In the genomic region with DNA sequence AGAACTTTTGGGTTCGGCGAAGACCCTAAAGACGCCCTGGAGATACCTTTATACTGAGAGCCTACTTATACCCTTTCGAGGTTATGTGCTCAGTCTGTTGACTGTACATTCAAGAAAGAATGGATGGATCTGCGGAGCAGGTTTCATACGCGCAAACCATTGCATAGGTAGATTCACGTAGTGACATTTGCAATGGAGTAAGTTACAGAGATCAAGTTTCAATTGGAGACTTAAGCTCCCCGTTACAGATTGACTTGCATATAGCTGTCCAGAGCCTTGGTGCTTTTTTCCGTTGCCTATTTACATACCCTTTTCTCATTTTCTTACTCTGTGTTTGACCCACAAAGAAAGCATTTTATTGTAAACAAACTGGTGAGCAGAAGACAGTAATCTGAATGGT, we compare ENCODE assay signal across 8 cellular contexts. TPM values are rescaled to one million over a fixed set of nuclear protein-coding genes. Genes with fewer than 3 reads are reported as not detected.
A peak's percentile ranks its signal among the peaks of the same experiment; 100 is the strongest.
DNase-seq lines count a peak whose midpoint lies in the region; ATAC-seq, FAIRE-seq and TF ChIP-seq lines count a peak whose summit lies in the region.

No MANE protein-coding gene starts in this region.

- intact Hi-C loops in dendritic cell treated with granulocyte-macrophage colony-stimulating factor and Interleukin-4, amounts not matched to agents 40 ng/mL and 50 ng/mL, for 4 days (cut with micrococcal nuclease) = loop anchor here (5.0 to 10.0 kb wide), 2 partner anchors 153 to 235 kb away; no protein-coding TSS in a partner anchor

- peak overlapping the region; percentile 96 for H3K27ac ChIP-seq in C4-2B

- H3K36me3 Mint-ChIP-seq in dendritic cell treated with granulocyte-macrophage colony-stimulating factor and Interleukin-4, amounts not matched to agents 40 ng/mL and 50 ng/mL, for 4 days (ENCODE audit: low read depth) = peaks cover 35% of the 10 kb centered on the region
- H3K36me3 Mint-ChIP-seq in natural killer cell treated with Interleukin-12 subunit alpha and Interleukin-12 subunit beta and Interleukin-15 and Interleukin-18, amount 100 ng/mL, for 72 hours = peaks cover 11% of the 10 kb centered on the region

- peak overlapping the region; percentile 99 for H3K4me3 ChIP-seq in MG63

- peaks cover 16% of the 10 kb centered on the region for H3K27me3 Mint-ChIP-seq in dendritic cell treated with granulocyte-macrophage colony-stimulating factor and Interleukin-4, amounts not matched to agents 40 ng/mL and 50 ng/mL, for 4 days
- peaks cover 11 to 12% of the 10 kb centered on the region in 2 donors for H3K27me3 Mint-ChIP-seq in natural killer cell treated with Interleukin-12 subunit alpha and Interleukin-12 subunit beta and Interleukin-15 and Interleukin-18, amount 100 ng/mL, for 72 hours

- H3K27ac Mint-ChIP-seq in dendritic cell treated with granulocyte-macrophage colony-stimulating factor and Interleukin-4, amounts not matched to agents 40 ng/mL and 50 ng/mL, for 4 days = peak overlapping the region; percentile 97
- peak overlapping the region; percentile 99 to 100 for H3K27ac Mint-ChIP-seq in natural killer cell treated with Interleukin-12 subunit alpha and Interleukin-12 subunit beta and Interleukin-15 and Interleukin-18, amount 100 ng/mL, for 72 hours

- TF ChIP-seq CTCF in C4-2B (conservative IDR thresholded peaks at IDR 0.05) = no peak

- H3K4me3 Mint-ChIP-seq in dendritic cell treated with granulocyte-macrophage colony-stimulating factor and Interleukin-4, amounts not matched to agents 40 ng/mL and 50 ng/mL, for 4 days = peak overlapping the region; percentile 94
- H3K4me3 Mint-ChIP-seq in natural killer cell treated with Interleukin-12 subunit alpha and Interleukin-12 subunit beta and Interleukin-15 and Interleukin-18, amount 100 ng/mL, for 72 hours = peak overlapping the region; percentile 85

- no peaks in the 10 kb centered on the region for H3K27me3 ChIP-seq in MG63

- no peak for ATAC-seq in natural killer cell treated with Interleukin-12 subunit alpha and Interleukin-12 subunit beta and Interleukin-15 and Interleukin-18, amount 100 ng/mL, for 72 hours
- ATAC-seq in HG03520 (IDR thresholded peaks at IDR 0.05; ENCODE audit: unreplicated experiment) = no peak
- ATAC-seq in GM21825 (IDR thresholded peaks at IDR 0.05; ENCODE audit: unreplicated experiment) = no peak

- H3K36me3 ChIP-seq in MG63 = peaks cover 50% of the 10 kb centered on the region

- FAIRE-seq in HTR-8/SVneo (lab: Jason Lieb, UNC) = no peak
- no peak for FAIRE-seq in urothelium cell line (lab: Jason Lieb, UNC)

- no peaks in the 10 kb centered on the region for H3K9me3 ChIP-seq in MG63

- no peak for DNase-seq in MG63
- no peak for DNase-seq in natural killer cell treated with Interleukin-12 subunit alpha and Interleukin-12 subunit beta and Interleukin-15 and Interleukin-18, amount 100 ng/mL, for 72 hours (ENCODE audit: low spot score)
- DNase-seq in HTR-8/SVneo (ENCODE audit: insufficient read length, low spot score) = no peak
- no peak for DNase-seq in urothelium cell line (ENCODE audit: low spot score)

- no peaks in the 10 kb centered on the region for H3K9me3 Mint-ChIP-seq in dendritic cell treated with granulocyte-macrophage colony-stimulating factor and Interleukin-4, amounts not matched to agents 40 ng/mL and 50 ng/mL, for 4 days
- no peaks in the 10 kb centered on the region for H3K9me3 Mint-ChIP-seq in natural killer cell treated with Interleukin-12 subunit alpha and Interleukin-12 subunit beta and Interleukin-15 and Interleukin-18, amount 100 ng/mL, for 72 hours

- H3K4me1 Mint-ChIP-seq in dendritic cell treated with granulocyte-macrophage colony-stimulating factor and Interleukin-4, amounts not matched to agents 40 ng/mL and 50 ng/mL, for 4 days (ENCODE audit: low read depth) = peaks cover 40% of the 10 kb centered on the region
- peaks cover 43 to 56% of the 10 kb centered on the region in 2 donors for H3K4me1 Mint-ChIP-seq in natural killer cell treated with Interleukin-12 subunit alpha and Interleukin-12 subunit beta and Interleukin-15 and Interleukin-18, amount 100 ng/mL, for 72 hours (ENCODE audit: low read depth in 2 of 2)

RNA-seq across cellular contexts. Expression of a gene that starts 0.9 kb away (rescaled TPM):
- total RNA-seq in MG63 (2014; rRNA removed; shearing (Covaris generic); ENCODE audit: low replicate concordance) = 54.6 and 95.6 TPM in 2 replicates
- 100 to 1,000 TPM; 151 to 153 TPM for total RNA-seq in natural killer cell treated with Interleukin-12 subunit alpha and Interleukin-12 subunit beta and Interleukin-15 and Interleukin-18, amount 100 ng/mL, for 72 hours

RNA-seq across cellular contexts. Expression of a gene that starts 20.3 kb away (rescaled TPM):
- 0.49 TPM in 1 of 2 replicates, not detected in the other for total RNA-seq in MG63 (2014; rRNA removed; shearing (Covaris generic); ENCODE audit: low replicate concordance)
- total RNA-seq in natural killer cell treated with Interleukin-12 subunit alpha and Interleukin-12 subunit beta and Interleukin-15 and Interleukin-18, amount 100 ng/mL, for 72 hours = 1 to 10 TPM in 1 of 2 donors, under 1 TPM in 1; 0.36 to 2.2 TPM
